22 cellular contexts compared by ENCODE assay signal in the genomic region with DNA sequence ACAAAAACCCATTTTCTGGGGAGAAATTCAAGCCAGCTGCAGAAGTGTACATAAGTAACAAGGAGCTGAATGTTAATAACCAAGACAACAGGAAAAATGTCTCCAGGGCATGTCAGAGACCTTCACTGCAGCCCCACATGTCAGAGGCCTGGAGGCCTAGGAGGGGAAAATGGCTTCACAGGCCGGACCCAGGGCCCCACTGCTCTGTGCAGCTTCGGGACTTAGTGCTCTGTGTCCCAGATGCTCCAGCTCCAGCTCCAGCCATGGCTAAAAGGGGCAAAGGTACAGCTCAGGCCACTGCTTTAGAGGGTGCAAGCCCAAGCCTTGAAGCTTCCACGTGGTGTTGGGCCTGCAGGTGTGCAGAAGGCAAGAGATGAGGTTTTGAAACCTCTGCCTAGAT. TPM values are rescaled to one million over a fixed set of nuclear protein-coding genes. Genes with fewer than 3 reads are reported as not detected.
DNase-seq lines count a peak whose midpoint lies in the region; TF ChIP-seq lines count a peak whose summit lies in the region.
"Had no signal": no experiment of that assay in that cellular context is flagged by ENCODE, and none has a peak within 500 bp of the region (broad histone marks: within the 10 kb centered on the region; RNA-seq: fewer than 3 reads in every experiment).

No MANE protein-coding gene starts in this region.

- intact Hi-C loops in spleen (cut with DNase I; ENCODE audit: low total_unique reads), result no loop called here

- no peaks in the 10 kb centered on the region for H3K27me3 ChIP-seq in spleen (replicated peaks in 1 of 7)
- H3K27me3 ChIP-seq: BE2C, BLaER1 had no signal

- no peaks in the 10 kb centered on the region for H3K9me3 ChIP-seq in HEK293 (ENCODE audit: control insufficient read depth, insufficient read depth, low read depth, low read length)
- peaks cover 0 to 10% (median 0%) of the 10 kb centered on the region in 8 donors for H3K9me3 ChIP-seq in spleen
- H3K9me3 ChIP-seq: BE2C had no signal

- H3K27ac ChIP-seq in HEK293 (ENCODE audit: extremely low read depth, low read depth, low read length) (no peak overlapping the region), spleen (no peak overlapping the region)
- H3K27ac ChIP-seq: BLaER1 had no signal

- CTCF ChIA-PET in HEK293 (lab: Yijun Ruan, JAX), result no interaction called here

- TF ChIP-seq CTCF in HEK293 (tag by site-specific recombination; IDR thresholded peaks at IDR 0.05) (no peak), spleen (IDR thresholded peaks at IDR 0.05 in 8 of 11, conservative IDR thresholded peaks at IDR 0.05 in 3 of 11) (no peak)

- TF ChIP-seq POLR2A in spleen (IDR thresholded peaks at IDR 0.05), result no peak

- H3K36me3 ChIP-seq in HEK293 (ENCODE audit: control insufficient read depth in 2 of 2, insufficient read depth in 1 of 2, low read length in 2 of 2) (peaks cover 0 to 5% of the 10 kb centered on the region in 2 experiments; a peak in 2 of 3 replicates), spleen (peaks cover 0 to 30% (median 2%) of the 10 kb centered on the region in 6 donors)
- H3K36me3 ChIP-seq: BE2C had no signal

- H3K4me1 ChIP-seq in HEK293 (ENCODE audit: control insufficient read depth, insufficient read depth, low read length) (no peaks in the 10 kb centered on the region), spleen (no peaks in the 10 kb centered on the region)
- H3K4me1 ChIP-seq: BE2C, BLaER1 had no signal

- POLR2A ChIA-PET in HEK293 (lab: Yijun Ruan, JAX), result no interaction called here

- 82 to 97% (median 94%) methylated on average over 3 of the region's 3 CpGs for WGBS in spleen, 5 donors

- H3K4me3 ChIP-seq in HEK293 (ENCODE audit: low read depth, low read length), result no peak overlapping the region
- H3K4me3 ChIP-seq in spleen, result no peak overlapping the region
- H3K4me3 ChIP-seq: BLaER1, GM12878 had no signal

- peak; percentile 29 for DNase-seq in foreskin melanocyte
- peak; percentile 51 for DNase-seq in spleen
- DNase-seq in NCI-H526 treated with DMSO at 0.1 percent for 48 hours (lab: John Stamatoyannopoulos, UW), result no peak
- no peak for DNase-seq in activated CD4-positive, alpha-beta T cell treated with anti-CD3 and anti-CD28 coated beads for 4 hours
- DNase-seq: 8988T; ACHN; BE2C; C1 segment of cervical spinal cord; CD4-positive, alpha-beta memory T cell; CD4-positive, CD25-positive, alpha-beta regulatory T cell; CD8-positive, alpha-beta memory T cell; COR-L47; DMS 273 treated with DMSO at 0.1 percent for 48 hours; DMS153; DMS53; DMS79; DND-41; EL; GDM1 had no signal

TF ChIP-seq in HEK293, 187 proteins besides CTCF, POLR2A, EP300 and RAD21:
- TF ChIP-seq ZNF585B (tag by site-specific recombination; IDR thresholded peaks at IDR 0.05), result peak; percentile 69
- no peak for TF ChIP-seq ZSCAN30 (tag by site-specific recombination; IDR thresholded peaks at IDR 0.05)
TF ChIP-seq in HEK293: peak in this region for 1.

RNA-seq across cellular contexts. Expression of gene HACE1, which starts 43.6 kb away (rescaled TPM):
- 10 to 100 TPM in 6 of 7 donors, 1 to 10 TPM in 1; 9.6 to 17.3 (median 15.0) TPM for total RNA-seq in spleen
- 1 to 10 TPM; 3.8 to 5.8 (median 5.1) TPM for polyA plus RNA-seq in spleen

Comparison
In these comparisons a context has a peak if more than half of its experiments do, and no peak if none do; other contexts are left out.
1. DNase-seq: peak in foreskin melanocyte (single experiment) and spleen (single experiment); none in NCI-H526 treated with DMSO at 0.1 percent for 48 hours (single experiment) and activated CD4-positive, alpha-beta T cell treated with anti-CD3 and anti-CD28 coated beads for 4 hours (0 of 2).